Comparison of ENCODE assay signal across 8 cellular contexts in the genomic region with DNA sequence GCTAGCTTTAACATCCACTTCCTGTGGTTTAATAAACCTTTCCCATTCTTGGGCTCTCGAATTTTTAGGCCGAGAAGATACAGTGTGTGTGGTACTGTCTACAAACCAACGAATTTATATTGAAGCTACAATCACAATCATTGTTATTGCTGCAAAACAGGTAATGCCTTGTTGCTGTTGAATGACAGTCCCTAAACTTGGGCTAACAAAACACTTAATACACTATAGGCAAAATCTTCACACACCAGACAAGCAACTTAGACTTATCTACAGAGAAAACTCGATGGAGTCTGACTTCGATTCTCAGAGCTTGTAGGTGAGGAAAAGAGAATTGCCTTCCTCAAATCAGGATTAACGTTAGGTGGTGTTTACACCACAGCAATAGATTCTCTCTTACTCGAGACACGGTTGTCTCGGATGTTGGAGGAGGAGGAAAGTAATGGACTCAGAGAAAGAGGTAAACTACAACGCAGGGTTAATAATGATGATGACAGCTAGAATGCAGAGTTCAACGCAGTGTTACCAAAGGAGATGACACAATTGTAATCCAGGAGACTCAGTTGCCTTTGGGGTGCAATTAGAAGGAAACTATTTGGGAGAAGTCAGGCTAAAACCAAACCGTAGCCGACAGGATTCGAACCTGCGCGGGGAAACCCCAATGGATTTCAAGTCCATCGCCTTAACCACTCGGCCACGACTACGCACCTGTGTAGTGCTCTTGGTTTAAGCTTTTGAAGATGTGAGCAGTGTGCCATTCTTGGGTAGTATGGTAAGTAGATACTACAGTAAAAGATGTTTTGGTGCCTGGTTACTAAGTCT. TPM values are rescaled to one million over a fixed set of nuclear protein-coding genes. Genes with fewer than 3 reads are reported as not detected.
DNase-seq lines count a peak whose midpoint lies in the region; ATAC-seq and TF ChIP-seq lines count a peak whose summit lies in the region.

No MANE protein-coding gene starts in this region.

- H3K36me3 Mint-ChIP-seq in activated naive CD8-positive, alpha-beta T cell treated with anti-CD3 and anti-CD28 coated beads, Interleukin-2, amount 50 U/mL, for 24 hours (ENCODE audit: low read depth) = peaks cover 7% of the 10 kb centered on the region

- H3K9me3 Mint-ChIP-seq in activated naive CD8-positive, alpha-beta T cell treated with anti-CD3 and anti-CD28 coated beads, Interleukin-2, amount 50 U/mL, for 24 hours = no peaks in the 10 kb centered on the region

- no peak overlapping the region for H3K27ac ChIP-seq in RWPE2 (ENCODE audit: poor library complexity, severe bottlenecking)

- peaks cover 47% of the 10 kb centered on the region for H3K27me3 Mint-ChIP-seq in activated naive CD8-positive, alpha-beta T cell treated with anti-CD3 and anti-CD28 coated beads, Interleukin-2, amount 50 U/mL, for 24 hours

- DNase-seq in ACHN (peak; percentile 68), RWPE2 (ENCODE audit: low spot score) (no peak), left lobe of liver (ENCODE audit: low spot score) (no peak), AML-193 (lab: John Stamatoyannopoulos, UW) (no peak), 8988T (no peak)
- peak; percentile 60 for DNase-seq in activated naive CD8-positive, alpha-beta T cell treated with anti-CD3 and anti-CD28 coated beads, Interleukin-2, amount 50 U/mL, for 24 hours

- ATAC-seq in HG02870 (IDR thresholded peaks at IDR 0.05; ENCODE audit: unreplicated experiment) (peak; percentile 44), RWPE2 (ENCODE audit: low read depth) (peak; percentile 78), left lobe of liver (peak; percentile 25), HG03280 (IDR thresholded peaks at IDR 0.05; ENCODE audit: unreplicated experiment) (no peak)
- ATAC-seq in activated naive CD8-positive, alpha-beta T cell treated with anti-CD3 and anti-CD28 coated beads, Interleukin-2, amount 50 U/mL, for 24 hours = peak; percentile 62

- peak overlapping the region; percentile 9 for H3K4me3 Mint-ChIP-seq in activated naive CD8-positive, alpha-beta T cell treated with anti-CD3 and anti-CD28 coated beads, Interleukin-2, amount 50 U/mL, for 24 hours

- H3K27ac Mint-ChIP-seq in activated naive CD8-positive, alpha-beta T cell treated with anti-CD3 and anti-CD28 coated beads, Interleukin-2, amount 50 U/mL, for 24 hours = peak overlapping the region; percentile 57

- H3K4me1 Mint-ChIP-seq in activated naive CD8-positive, alpha-beta T cell treated with anti-CD3 and anti-CD28 coated beads, Interleukin-2, amount 50 U/mL, for 24 hours = peaks cover 33% of the 10 kb centered on the region

- H3K27me3 ChIP-seq in RWPE2 (ENCODE audit: insufficient read depth, poor library complexity, severe bottlenecking) = no peaks in the 10 kb centered on the region

- TF ChIP-seq CTCF in RWPE2 (IDR thresholded peaks at IDR 0.05; ENCODE audit: poor library complexity, severe bottlenecking) = no peak

- H3K4me1 ChIP-seq in RWPE2 (ENCODE audit: insufficient read depth, poor library complexity, severe bottlenecking) = peaks cover 4% of the 10 kb centered on the region

- no peaks in the 10 kb centered on the region for H3K36me3 ChIP-seq in RWPE2 (ENCODE audit: low read depth)

- no peak overlapping the region for H3K4me3 ChIP-seq in RWPE2 (ENCODE audit: severe bottlenecking)

- in situ Hi-C loops in ACHN (cut with HindIII; ENCODE audit: low pct_ligation_motif_present, low pct_unique_long_range_greater_than_20kb, low sequenced_read_pairs) = no loop called here

- no peaks in the 10 kb centered on the region for H3K9me3 ChIP-seq in RWPE2 (ENCODE audit: severe bottlenecking)

RNA-seq across cellular contexts. Expression of a gene that starts 32.5 kb away (rescaled TPM):
- total RNA-seq in left lobe of liver = 1.5 TPM

Comparison
In these comparisons a context has a peak if more than half of its experiments do, and no peak if none do; other contexts are left out.
1. DNase-seq: peak in ACHN (single experiment) and activated naive CD8-positive, alpha-beta T cell treated with anti-CD3 and anti-CD28 coated beads, Interleukin-2, amount 50 U/mL, for 24 hours (single experiment); none in RWPE2 (single experiment), left lobe of liver (single experiment), AML-193 (0 of 2) and 8988T (single experiment).